ENCODE assay signal across 15 cellular contexts in genomic region chr1:241336335-241336734, GRCh38. TPM values are rescaled to one million over a fixed set of nuclear protein-coding genes. Genes with fewer than 3 reads are reported as not detected.
A peak's percentile ranks its signal among the peaks of the same experiment; 100 is the strongest.
DNase-seq lines count a peak whose midpoint lies in the region; ATAC-seq lines count a peak whose summit lies in the region.
"Had no signal": no experiment of that assay in that cellular context is flagged by ENCODE, and none has a peak within 500 bp of the region (broad histone marks: within the 10 kb centered on the region; RNA-seq: fewer than 3 reads in every experiment).

No MANE protein-coding gene starts in this region.

- H3K4me1 ChIP-seq in adipocyte (ENCODE audit: control insufficient read depth, insufficient read depth, low read length) = no peaks in the 10 kb centered on the region
- H3K4me1 ChIP-seq: ascending aorta, upper lobe of left lung had no signal

- H3K4me3 ChIP-seq in adipocyte (ENCODE audit: low read length) = no peak overlapping the region
- H3K4me3 ChIP-seq: ascending aorta, GM23338, upper lobe of left lung had no signal

- no peaks in the 10 kb centered on the region for H3K9me3 ChIP-seq in adipocyte (ENCODE audit: control insufficient read depth, low read length)
- H3K9me3 ChIP-seq: ascending aorta, upper lobe of left lung had no signal

- no peaks in the 10 kb centered on the region for H3K27me3 ChIP-seq in adipocyte (replicated peaks; ENCODE audit: control insufficient read depth, insufficient read depth, low read length)
- H3K27me3 ChIP-seq: ascending aorta, upper lobe of left lung had no signal

- no peaks in the 10 kb centered on the region for H3K36me3 ChIP-seq in adipocyte (ENCODE audit: control insufficient read depth, insufficient read depth, low read length, severe bottlenecking)
- H3K36me3 ChIP-seq: ascending aorta, upper lobe of left lung had no signal

- DNase-seq in DMS53 (lab: John Stamatoyannopoulos, UW) (peak; percentile 68), HT-29 (ENCODE audit: low spot score) (peak; percentile 30), adipocyte (ENCODE audit: low read depth) (peak; percentile 27), left kidney (ENCODE audit: low read depth, low spot score) (peak; percentile 29), NAMALWA (ENCODE audit: low spot score) (no peak), caudate nucleus (lab: John Stamatoyannopoulos, UW) (no peak)
- DNase-seq: activated CD4-positive, alpha-beta memory T cell treated with anti-CD3 and anti-CD28 coated beads for 36 hours; C1 segment of cervical spinal cord; left cardiac atrium; upper lobe of left lung had no signal

- ATAC-seq in GM18858 (IDR thresholded peaks at IDR 0.05; ENCODE audit: unreplicated experiment) = no peak
- ATAC-seq in HG02678 (IDR thresholded peaks at IDR 0.05; ENCODE audit: unreplicated experiment) = no peak
- ATAC-seq: activated T-helper 17 cell treated with anti-CD3 and anti-CD28 coated beads, Interleukin-2, amount 50 U/mL, for 72 hours; GM23338; left cardiac atrium had no signal

- no peak overlapping the region for H3K9ac ChIP-seq in adipocyte (ENCODE audit: low read length)

- H3K27ac ChIP-seq in caudate nucleus (ENCODE audit: low read depth, low read length) = no peak overlapping the region
- H3K27ac ChIP-seq: ascending aorta, upper lobe of left lung had no signal

RNA-seq across cellular contexts. Expression of gene RGS7, which starts 20.7 kb away (rescaled TPM):
- total RNA-seq in HT-29 (2014; rRNA removed; shearing (Covaris generic)) = 0.03 and 0.31 TPM in 2 replicates
- total RNA-seq: activated CD4-positive, alpha-beta memory T cell treated with anti-CD3 and anti-CD28 coated beads for 36 hours; activated T-helper 17 cell treated with anti-CD3 and anti-CD28 coated beads, Interleukin-2, amount 50 U/mL, for 72 hours; ascending aorta; left cardiac atrium had no signal

Comparison
In these comparisons a context has a peak if more than half of its experiments do, and no peak if none do; other contexts are left out.
1. DNase-seq: peak in DMS53 (single experiment), HT-29 (single experiment), adipocyte (single experiment) and left kidney (single experiment); none in NAMALWA (single experiment) and caudate nucleus (0 of 61).